Comparison of ENCODE assay signal across 8 cellular contexts in genomic region chr1:207885129-207886032, GRCh38. TPM values are rescaled to one million over a fixed set of nuclear protein-coding genes. Genes with fewer than 3 reads are reported as not detected.
DNase-seq lines count a peak whose midpoint lies in the region; ATAC-seq and TF ChIP-seq lines count a peak whose summit lies in the region.

No MANE protein-coding gene starts in this region.

- intact Hi-C loops in dorsolateral prefrontal cortex (cut with DNase I), result loop anchor here (1.0 to 2.0 kb wide), 2 partner anchors 77 to 78 kb away; no protein-coding TSS in a partner anchor

- H3K4me3 ChIP-seq in dorsolateral prefrontal cortex, result no peak overlapping the region

- peak overlapping the region in 49 of 59 donors; percentile 4 to 79 (median 59) for H3K27ac ChIP-seq in dorsolateral prefrontal cortex

- H3K27me3 ChIP-seq in dorsolateral prefrontal cortex, result no peaks in the 10 kb centered on the region

- ATAC-seq in GM18868 (IDR thresholded peaks at IDR 0.05; ENCODE audit: unreplicated experiment) (peak; percentile 61), HG03280 (IDR thresholded peaks at IDR 0.05; ENCODE audit: unreplicated experiment) (peak; percentile 70)

- DNase-seq in AG08396 (ENCODE audit: low spot score), result peak; percentile 85
- DNase-seq in NCI-H510A treated with DMSO at 0.1 percent for 48 hours (lab: John Stamatoyannopoulos, UW), result peak; percentile 82
- DNase-seq in activated CD4-positive, alpha-beta T cell treated with anti-CD3 and anti-CD28 coated beads, Interleukin-2, amount 50 U/mL, for 24 hours (ENCODE audit: low read depth in 1 of 2, low spot score in 1 of 2), result peak; percentile 36 to 54
- peak; percentile 78 to 90 (median 82) for DNase-seq in dorsolateral prefrontal cortex
- DNase-seq in lung microvascular endothelial cell (ENCODE audit: low read depth in 2 of 2), result peak; percentile 92 to 96
- peak; percentile 50 for DNase-seq in stimulated activated CD8-positive, alpha-beta memory T cell treated with anti-CD3 and anti-CD28 coated beads, Interleukin-12 subunit alpha, Interleukin-12 subunit beta, amount 100 ng/mL, for 1 hour (ENCODE audit: low read depth)

- TF ChIP-seq CTCF in dorsolateral prefrontal cortex (IDR thresholded peaks at IDR 0.05 in 54 of 56, conservative IDR thresholded peaks at IDR 0.05 in 2 of 56; ENCODE audit: low read depth in 1 of 56, partially characterized antibody in 56 of 56), result peak; percentile 81 to 99 (median 96)

RNA-seq across cellular contexts. Expression of gene CD34, which starts 25.5 kb away (rescaled TPM):
- total RNA-seq in dorsolateral prefrontal cortex (10 to 100 TPM in 99 of 120 experiments, 1 to 10 TPM in 21; 3.4 to 46.4 (median 15.4) TPM), lung microvascular endothelial cell (14.7 and 25.9 TPM in 2 replicates)
